10 cellular contexts compared by ENCODE assay signal in genomic region chr16:1332618-1333148, GRCh38. TPM values are rescaled to one million over a fixed set of nuclear protein-coding genes. Genes with fewer than 3 reads are reported as not detected.
DNase-seq lines count a peak whose midpoint lies in the region; ATAC-seq and TF ChIP-seq lines count a peak whose summit lies in the region.
"Had no signal": no experiment of that assay in that cellular context is flagged by ENCODE, and none has a peak within 500 bp of the region (broad histone marks: within the 10 kb centered on the region; RNA-seq: fewer than 3 reads in every experiment).

No MANE protein-coding gene starts in this region.

- TF ChIP-seq CTCF in ascending aorta (IDR thresholded peaks at IDR 0.05), result no peak
- TF ChIP-seq CTCF in tibial nerve (IDR thresholded peaks at IDR 0.05), result no peak
- TF ChIP-seq CTCF in brain microvascular endothelial cell (IDR thresholded peaks at IDR 0.05; ENCODE audit: low read depth, low read length, missing control alignments), result no peak

- intact Hi-C loops in ascending aorta (cut with DNase I), result no loop called here

- no peaks in the 10 kb centered on the region for H3K9me3 Mint-ChIP-seq in activated naive CD8-positive, alpha-beta T cell (ENCODE audit: low read depth)
- H3K9me3 Mint-ChIP-seq in activated naive CD8-positive, alpha-beta T cell treated with anti-CD3 and anti-CD28 coated beads for 36 hours, result no peaks in the 10 kb centered on the region

- peak overlapping the region; percentile 74 for H2BK120ac ChIP-seq in mesenchymal stem cell (ENCODE audit: low read depth, low read length)

- no peak for ATAC-seq in HG03342 (IDR thresholded peaks at IDR 0.05; ENCODE audit: unreplicated experiment)

- H3K36me3 Mint-ChIP-seq in activated naive CD8-positive, alpha-beta T cell, result no peaks in the 10 kb centered on the region
- no peaks in the 10 kb centered on the region for H3K36me3 Mint-ChIP-seq in activated naive CD8-positive, alpha-beta T cell treated with anti-CD3 and anti-CD28 coated beads for 36 hours

- H2AFZ ChIP-seq in mesenchymal stem cell (ENCODE audit: low read depth, low read length), result peak overlapping the region; percentile 15

- peaks cover 0 to 4% of the 10 kb centered on the region in 2 donors for H3K9me3 ChIP-seq in ascending aorta
- H3K9me3 ChIP-seq in mesenchymal stem cell (ENCODE audit: control insufficient read depth, low read length), result no peaks in the 10 kb centered on the region
- peaks cover 0 to 10% (median 0%) of the 10 kb centered on the region in 4 donors for H3K9me3 ChIP-seq in tibial nerve
- H3K9me3 ChIP-seq: body of pancreas had no signal

- H2BK5ac ChIP-seq in mesenchymal stem cell (ENCODE audit: low read depth, low read length, poor library complexity, severe bottlenecking), result no peak overlapping the region

- no peak overlapping the region for H3K27ac Mint-ChIP-seq in activated naive CD8-positive, alpha-beta T cell
- no peak overlapping the region for H3K27ac Mint-ChIP-seq in activated naive CD8-positive, alpha-beta T cell treated with anti-CD3 and anti-CD28 coated beads for 36 hours

- peak overlapping the region in 1 of 2 experiments; percentile 29 for H2BK12ac ChIP-seq in mesenchymal stem cell (ENCODE audit: low read length in 2 of 2)

- H3K18ac ChIP-seq in mesenchymal stem cell (ENCODE audit: low read depth in 1 of 2, low read length in 2 of 2), result peak overlapping the region; percentile 44 to 74

- no peaks in the 10 kb centered on the region for H3K36me3 ChIP-seq in ascending aorta
- peaks cover 0 to 2% of the 10 kb centered on the region in 2 experiments for H3K36me3 ChIP-seq in mesenchymal stem cell (ENCODE audit: control insufficient read depth in 1 of 2, insufficient read depth in 2 of 2, low read depth in 1 of 2, low read length in 2 of 2)
- H3K36me3 ChIP-seq in tibial nerve, result peaks cover 0 to 10% (median 0%) of the 10 kb centered on the region in 3 donors
- no peaks in the 10 kb centered on the region for H3K36me3 ChIP-seq in brain microvascular endothelial cell (replicated peaks)

- DNase-seq in activated naive CD8-positive, alpha-beta T cell treated with anti-CD3 and anti-CD28 coated beads for 36 hours, result no peak
- DNase-seq in ascending aorta (ENCODE audit: low spot score in 2 of 2) (no peak), mesenchymal stem cell (no peak), tibial nerve (ENCODE audit: low spot score in 2 of 2) (no peak), brain microvascular endothelial cell (no peak), GM19240 (ENCODE audit: insufficient read length, low spot score) (no peak)
- DNase-seq: NCI-H1092 treated with DMSO at 0.1 percent for 48 hours had no signal

- H2BK15ac ChIP-seq in mesenchymal stem cell (ENCODE audit: low read depth, poor library complexity, severe bottlenecking), result peak overlapping the region; percentile 95

- H3K4me3 ChIP-seq in ascending aorta (peak overlapping the region; percentile 18 to 55), mesenchymal stem cell (ENCODE audit: insufficient read depth in 1 of 2, low read depth in 1 of 2, low read length in 2 of 2) (no peak overlapping the region), tibial nerve (peak overlapping the region in 3 of 4 donors; percentile 24 to 41 (median 31)), brain microvascular endothelial cell (ENCODE audit: low read depth, low read length) (no peak overlapping the region)
- H3K4me3 ChIP-seq: body of pancreas had no signal

- peak overlapping the region; percentile 73 for H4K8ac ChIP-seq in mesenchymal stem cell (ENCODE audit: low read length)

- TF ChIP-seq POLR2A in tibial nerve (IDR thresholded peaks at IDR 0.05), result no peak

- H2AK5ac ChIP-seq in mesenchymal stem cell (ENCODE audit: low read length, severe bottlenecking), result no peak overlapping the region

- no peak overlapping the region for H3K4me2 ChIP-seq in mesenchymal stem cell (ENCODE audit: low read length, poor library complexity, severe bottlenecking)

- H4K91ac ChIP-seq in mesenchymal stem cell (ENCODE audit: low read length), result peak overlapping the region; percentile 83

- peaks cover 29% of the 10 kb centered on the region for H3K27me3 ChIP-seq in ascending aorta
- peaks cover 66 to 69% of the 10 kb centered on the region in 2 experiments for H3K27me3 ChIP-seq in mesenchymal stem cell (ENCODE audit: control insufficient read depth in 1 of 2, insufficient read depth in 1 of 2, low read length in 2 of 2)
- peaks cover 3 to 76% of the 10 kb centered on the region in 2 donors for H3K27me3 ChIP-seq in tibial nerve
- H3K27me3 ChIP-seq in brain microvascular endothelial cell (replicated peaks), result peaks cover 49% of the 10 kb centered on the region

- peaks cover 18% of the 10 kb centered on the region for H3K4me1 Mint-ChIP-seq in activated naive CD8-positive, alpha-beta T cell (ENCODE audit: low read depth)
- peaks cover 16% of the 10 kb centered on the region for H3K4me1 Mint-ChIP-seq in activated naive CD8-positive, alpha-beta T cell treated with anti-CD3 and anti-CD28 coated beads for 36 hours

- H3K27ac ChIP-seq in ascending aorta (no peak overlapping the region), mesenchymal stem cell (ENCODE audit: low read length, poor library complexity, severe bottlenecking) (no peak overlapping the region), tibial nerve (no peak overlapping the region), brain microvascular endothelial cell (no peak overlapping the region)
- H3K27ac ChIP-seq: body of pancreas had no signal

- H3K4me3 Mint-ChIP-seq in activated naive CD8-positive, alpha-beta T cell, result peak overlapping the region; percentile 75
- no peak overlapping the region for H3K4me3 Mint-ChIP-seq in activated naive CD8-positive, alpha-beta T cell treated with anti-CD3 and anti-CD28 coated beads for 36 hours

- H3K79me1 ChIP-seq in mesenchymal stem cell (replicated peaks; ENCODE audit: low read length, poor library complexity, severe bottlenecking), result no peaks in the 10 kb centered on the region

- WGBS in mesenchymal stem cell, result 19% methylated on average over 23 of the region's 26 CpGs
- WGBS in tibial nerve, 2 donors, result 7 to 10% methylated on average over 22 to 24 of the region's 26 CpGs

- H3K4ac ChIP-seq in mesenchymal stem cell (ENCODE audit: low read depth in 1 of 2, low read length in 2 of 2), result peak overlapping the region; percentile 60 to 77

- no peak overlapping the region for H3K23ac ChIP-seq in mesenchymal stem cell (ENCODE audit: low read length in 2 of 2)

- H3K4me1 ChIP-seq in ascending aorta (peaks cover 3 to 11% of the 10 kb centered on the region in 2 donors), mesenchymal stem cell (ENCODE audit: control insufficient read depth, insufficient read depth, low read depth, low read length) (peaks cover 27% of the 10 kb centered on the region), tibial nerve (peaks cover 0 to 36% (median 22%) of the 10 kb centered on the region in 4 donors)

- TF ChIP-seq EP300 in tibial nerve (IDR thresholded peaks at IDR 0.05), result no peak

- no peak overlapping the region for H3K9ac ChIP-seq in mesenchymal stem cell (ENCODE audit: low read length)

- in situ Hi-C loops in brain microvascular endothelial cell (cut with HindIII; ENCODE audit: low pct_ligation_motif_present, low sequenced_read_pairs), result no loop called here

- H3K27me3 Mint-ChIP-seq in activated naive CD8-positive, alpha-beta T cell, result peaks cover 6% of the 10 kb centered on the region
- H3K27me3 Mint-ChIP-seq in activated naive CD8-positive, alpha-beta T cell treated with anti-CD3 and anti-CD28 coated beads for 36 hours, result peaks cover 39% of the 10 kb centered on the region

- no peak overlapping the region for H3K14ac ChIP-seq in mesenchymal stem cell (ENCODE audit: low read length in 2 of 2)

RNA-seq across cellular contexts. Expression of gene BAIAP3, which starts 0.8 kb away (rescaled TPM):
- under 1 TPM; 0.12 to 0.46 TPM for total RNA-seq in activated naive CD8-positive, alpha-beta T cell treated with anti-CD3 and anti-CD28 coated beads for 36 hours
- 0.64 TPM for total RNA-seq in ascending aorta
- polyA plus RNA-seq in mesenchymal stem cell (2013, experiment 1 of 2), result 3.2 TPM
- 3.6 TPM for polyA plus RNA-seq in mesenchymal stem cell (2013, experiment 2 of 2)
- 1 to 10 TPM in 3 of 4 donors, under 1 TPM in 1; 0.66 to 2.7 (median 2.3) TPM for total RNA-seq in tibial nerve

RNA-seq across cellular contexts. Expression of gene TSR3, which starts 19.0 kb away (rescaled TPM):
- total RNA-seq in activated naive CD8-positive, alpha-beta T cell treated with anti-CD3 and anti-CD28 coated beads for 36 hours, result 10 to 100 TPM; 80.3 to 82.6 TPM
- total RNA-seq in ascending aorta, result 143 TPM
- 43.6 TPM for polyA plus RNA-seq in mesenchymal stem cell (2013, experiment 1 of 2)
- 42.3 TPM for polyA plus RNA-seq in mesenchymal stem cell (2013, experiment 2 of 2)
- 100 to 1,000 TPM in 3 of 4 donors, 10 to 100 TPM in 1; 72.2 to 122 (median 108) TPM for total RNA-seq in tibial nerve

RNA-seq across cellular contexts. Expression of gene GNPTG, which starts 19.0 kb away (rescaled TPM):
- total RNA-seq in activated naive CD8-positive, alpha-beta T cell treated with anti-CD3 and anti-CD28 coated beads for 36 hours, result 10 to 100 TPM; 19.2 to 19.7 TPM
- total RNA-seq in ascending aorta (86.6 TPM), tibial nerve (100 to 1,000 TPM in 1 of 4 donors, 10 to 100 TPM in 3; 51.1 to 117 (median 71.6) TPM)
- 46.5 TPM for polyA plus RNA-seq in mesenchymal stem cell (2013, experiment 1 of 2)
- 45.8 TPM for polyA plus RNA-seq in mesenchymal stem cell (2013, experiment 2 of 2)

RNA-seq across cellular contexts. Expression of gene UBE2I, which starts 23.2 kb away (rescaled TPM):
- 100 to 1,000 TPM; 280 to 282 TPM for total RNA-seq in activated naive CD8-positive, alpha-beta T cell treated with anti-CD3 and anti-CD28 coated beads for 36 hours
- total RNA-seq in ascending aorta (141 TPM), tibial nerve (100 to 1,000 TPM in 3 of 4 donors, 10 to 100 TPM in 1; 87.3 to 161 (median 111) TPM)
- 146 TPM for polyA plus RNA-seq in mesenchymal stem cell (2013, experiment 1 of 2)
- polyA plus RNA-seq in mesenchymal stem cell (2013, experiment 2 of 2), result 147 TPM

Comparison
In these comparisons a context has a peak if more than half of its experiments do, and no peak if none do; other contexts are left out.
1. H3K4me3 ChIP-seq: peak in ascending aorta (2 of 2) and tibial nerve (3 of 4); none in mesenchymal stem cell (0 of 2) and brain microvascular endothelial cell (single experiment).